In the genomic region with DNA sequence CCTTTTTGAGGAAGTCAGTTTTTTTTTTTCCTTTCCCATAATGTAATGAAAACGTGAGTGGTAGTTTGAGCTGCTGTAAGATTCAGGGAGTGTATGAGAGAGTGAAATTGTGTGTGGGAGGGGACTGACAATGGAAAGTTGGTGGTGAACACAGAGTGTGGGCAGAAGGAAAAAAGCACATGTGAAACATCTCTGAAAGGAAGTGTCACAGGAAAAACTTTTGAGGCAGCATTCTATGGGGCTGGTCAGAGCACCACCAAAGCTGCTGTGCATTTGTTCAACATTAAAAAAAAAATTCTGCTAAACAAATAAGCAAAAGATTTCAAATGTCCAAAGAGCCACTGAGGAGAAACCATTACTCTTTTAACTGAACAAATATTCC, we compare ENCODE assay signal across 8 cellular contexts.
DNase-seq lines count a peak whose midpoint lies in the region; ATAC-seq and TF ChIP-seq lines count a peak whose summit lies in the region.

No MANE protein-coding gene starts in this region.

- H3K4me3 Mint-ChIP-seq in activated CD4-positive, alpha-beta memory T cell treated with anti-CD3 and anti-CD28 coated beads for 36 hours = peak overlapping the region; percentile 7

- no peak for TF ChIP-seq EP300 in transverse colon (IDR thresholded peaks at IDR 0.05; ENCODE audit: low read depth)

- no peak for TF ChIP-seq POLR2A in uterus (IDR thresholded peaks at IDR 0.05)
- TF ChIP-seq POLR2A in transverse colon (IDR thresholded peaks at IDR 0.05) = no peak

- no peaks in the 10 kb centered on the region for H3K9me3 ChIP-seq in uterus
- H3K9me3 ChIP-seq in transverse colon = no peaks in the 10 kb centered on the region
- no peaks in the 10 kb centered on the region for H3K9me3 ChIP-seq in effector memory CD4-positive, alpha-beta T cell (ENCODE audit: control insufficient read depth, low read length)

- H3K4me1 Mint-ChIP-seq in activated CD4-positive, alpha-beta memory T cell treated with anti-CD3 and anti-CD28 coated beads for 36 hours (ENCODE audit: low read depth) = peaks cover 76% of the 10 kb centered on the region

- CTCF ChIA-PET in activated CD4-positive, alpha-beta memory T cell treated with anti-CD3 and anti-CD28 coated beads for 36 hours (lab: Charles Lee) = interaction anchor here (0.6 to 4.7 kb wide), 4 partner anchors 134 to 232 kb away, joined by 4 to 28 read pairs (median 8); partner anchors contain the start of gene MAML2

- peak; percentile 37 for ATAC-seq in HG03060 (IDR thresholded peaks at IDR 0.05; ENCODE audit: low read depth, unreplicated experiment)

- TF ChIP-seq CTCF in uterus (IDR thresholded peaks at IDR 0.05) (no peak), transverse colon (IDR thresholded peaks at IDR 0.05) (no peak)

- H3K27me3 ChIP-seq in uterus (no peaks in the 10 kb centered on the region), transverse colon (no peaks in the 10 kb centered on the region)
- no peaks in the 10 kb centered on the region for H3K27me3 ChIP-seq in effector memory CD4-positive, alpha-beta T cell (replicated peaks; ENCODE audit: control insufficient read depth, insufficient read depth, low read length, poor library complexity, severe bottlenecking)

- no peaks in the 10 kb centered on the region for H3K27me3 Mint-ChIP-seq in activated CD4-positive, alpha-beta memory T cell treated with anti-CD3 and anti-CD28 coated beads for 36 hours

- DNase-seq in activated gamma-delta T cell treated with Interleukin-2 at 50 U/mL for 16 hours = peak; percentile 7
- no peak for DNase-seq in activated gamma-delta T cell (lab: John Stamatoyannopoulos, UW)
- peak; percentile 59 for DNase-seq in activated CD4-positive, alpha-beta memory T cell treated with anti-CD3 and anti-CD28 coated beads for 36 hours
- DNase-seq in hepatic stellate cell (ENCODE audit: low spot score) = peak; percentile 39
- DNase-seq in uterus = no peak
- no peak for DNase-seq in transverse colon
- no peak for DNase-seq in effector memory CD4-positive, alpha-beta T cell

- in situ Hi-C loops in transverse colon (cut with MboI; ENCODE audit: low pct_ligation_motif_present in 1 of 4, low pct_unique_long_range_greater_than_20kb in 1 of 4, low sequenced_read_pairs in 3 of 4) = no loop called here

- H3K36me3 ChIP-seq in uterus (no peaks in the 10 kb centered on the region), transverse colon (no peaks in the 10 kb centered on the region)
- H3K36me3 ChIP-seq in effector memory CD4-positive, alpha-beta T cell (ENCODE audit: control insufficient read depth, insufficient read depth, low read length) = no peaks in the 10 kb centered on the region

- H3K27ac ChIP-seq in uterus = peak overlapping the region; percentile 29 to 54
- H3K27ac ChIP-seq in transverse colon = peak overlapping the region in 2 of 4 donors; percentile 3 to 43
- H3K27ac ChIP-seq in effector memory CD4-positive, alpha-beta T cell (ENCODE audit: insufficient read depth, low read length, poor library complexity, severe bottlenecking) = no peak overlapping the region

- peaks cover 19% of the 10 kb centered on the region for H3K36me3 Mint-ChIP-seq in activated CD4-positive, alpha-beta memory T cell treated with anti-CD3 and anti-CD28 coated beads for 36 hours

- peak overlapping the region; percentile 79 for H3K27ac Mint-ChIP-seq in activated CD4-positive, alpha-beta memory T cell treated with anti-CD3 and anti-CD28 coated beads for 36 hours

- intact Hi-C loops in activated CD4-positive, alpha-beta memory T cell treated with anti-CD3 and anti-CD28 coated beads for 36 hours (cut with micrococcal nuclease) = loop anchor here (1.0 to 5.0 kb wide), 9 partner anchors 10 to 176 kb away; no protein-coding TSS in a partner anchor
- intact Hi-C loops in uterus (cut with DNase I; ENCODE audit: low total_unique reads) = no loop called here
- intact Hi-C loops in transverse colon (cut with DNase I; ENCODE audit: low total_unique reads) = no loop called here

- 11 to 25% methylated on average over 1 of the region's 1 CpG for WGBS in transverse colon (ENCODE audit: low coverage in 1 of 2), 2 donors

- H3K4me3 ChIP-seq in uterus (no peak overlapping the region), transverse colon (no peak overlapping the region)
- no peak overlapping the region for H3K4me3 ChIP-seq in effector memory CD4-positive, alpha-beta T cell (ENCODE audit: insufficient read depth, low read depth, low read length, poor library complexity, severe bottlenecking)

- H3K4me1 ChIP-seq in uterus (peaks cover 0 to 9% of the 10 kb centered on the region in 2 donors), transverse colon (peaks cover 0 to 13% (median 10%) of the 10 kb centered on the region in 4 donors)
- peaks cover 9% of the 10 kb centered on the region for H3K4me1 ChIP-seq in effector memory CD4-positive, alpha-beta T cell (ENCODE audit: control insufficient read depth, insufficient read depth, low read length, poor library complexity, severe bottlenecking)

- POLR2A ChIA-PET in activated CD4-positive, alpha-beta memory T cell treated with anti-CD3 and anti-CD28 coated beads for 36 hours (lab: Charles Lee) = interaction anchor here (0.8 to 2.1 kb wide), 11 partner anchors 10 to 174 kb away, joined by 3 to 12 read pairs (median 7); no protein-coding TSS in a partner anchor

- H3K9me3 Mint-ChIP-seq in activated CD4-positive, alpha-beta memory T cell treated with anti-CD3 and anti-CD28 coated beads for 36 hours = no peaks in the 10 kb centered on the region

Comparison
In these comparisons a context has a peak if more than half of its experiments do, and no peak if none do; other contexts are left out.
1. DNase-seq: peak in activated gamma-delta T cell treated with Interleukin-2 at 50 U/mL for 16 hours (single experiment), activated CD4-positive, alpha-beta memory T cell treated with anti-CD3 and anti-CD28 coated beads for 36 hours (single experiment) and hepatic stellate cell (single experiment); none in activated gamma-delta T cell (single experiment), uterus (0 of 2), transverse colon (single experiment) and effector memory CD4-positive, alpha-beta T cell (0 of 3).